1 cellular context compared by ENCODE assay signal in the genomic region with DNA sequence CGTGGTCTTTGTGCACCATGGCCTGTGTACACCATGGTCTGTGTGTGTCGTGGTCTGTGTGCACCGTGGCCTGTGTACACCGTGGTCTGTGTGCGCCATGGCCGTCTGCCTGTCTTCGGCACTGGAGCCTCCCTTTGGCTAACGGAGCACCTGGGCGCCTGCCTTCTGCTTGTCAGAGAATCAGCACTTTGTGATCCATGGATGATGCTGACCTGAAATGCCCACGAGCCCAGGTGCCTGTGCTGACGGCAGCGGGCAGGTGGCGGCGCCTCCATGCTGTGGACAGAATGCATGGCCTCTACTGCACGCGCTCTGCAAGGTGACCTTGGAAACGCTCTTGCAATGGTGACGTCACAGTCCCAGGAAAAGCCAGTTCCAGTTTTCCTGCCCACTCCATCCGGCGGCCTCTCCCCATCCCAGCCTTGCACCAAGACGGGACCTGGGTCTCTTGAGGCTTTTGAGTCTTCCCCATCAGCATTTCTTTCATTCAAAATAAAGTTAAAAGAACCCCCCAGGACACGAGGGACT.
TF ChIP-seq lines count a peak whose summit lies in the region.

No MANE protein-coding gene starts in this region.

TF ChIP-seq in HEK293, 187 proteins besides CTCF, POLR2A, EP300 and RAD21 (continued from another document):
- TF ChIP-seq ATF2 (tag by site-specific recombination; IDR thresholded peaks at IDR 0.05; ENCODE audit: low read depth), result 0 out of 2 replicates have a peak, but pooled peaks have one; percentile 18
